In genomic region chr17:4008496-4009163, GRCh38 we compare ENCODE assay signal across 22 cellular contexts. TPM values are rescaled to one million over a fixed set of nuclear protein-coding genes. Genes with fewer than 3 reads are reported as not detected.
A peak's percentile ranks its signal among the peaks of the same experiment; 100 is the strongest.
DNase-seq lines count a peak whose midpoint lies in the region; ATAC-seq and TF ChIP-seq lines count a peak whose summit lies in the region.
"Had no signal": no experiment of that assay in that cellular context is flagged by ENCODE, and none has a peak within 500 bp of the region (broad histone marks: within the 10 kb centered on the region; RNA-seq: fewer than 3 reads in every experiment).

No MANE protein-coding gene starts in this region.

- H4K20me1 ChIP-seq in IMR-90 (ENCODE audit: insufficient read depth, low read length) (peaks cover 19% of the 10 kb centered on the region), hepatocyte (ENCODE audit: insufficient read depth, poor library complexity, severe bottlenecking) (no peaks in the 10 kb centered on the region)

- BruUV-seq in IMR-90 (replicated peaks; lab: Mats Ljungman, UMichigan): no TSS peak

- H3K9me2 ChIP-seq in hepatocyte (replicated peaks; ENCODE audit: insufficient read depth): no peaks in the 10 kb centered on the region

- dilution Hi-C loops in IMR-90 (cut with HindIII; ENCODE audit: low sequenced_read_pairs, unreplicated experiment): no loop called here

- no peak for TF ChIP-seq CTCF in AG04450 (IDR thresholded peaks at IDR 0.05; ENCODE audit: low read depth, low read length)
- no peak for TF ChIP-seq CTCF in IMR-90 (conservative IDR thresholded peaks at IDR 0.05; ENCODE audit: low read depth, low read length)
- TF ChIP-seq CTCF in gastroesophageal sphincter (IDR thresholded peaks at IDR 0.05): no peak
- no peak for TF ChIP-seq CTCF in GM20000 (IDR thresholded peaks at IDR 0.05; ENCODE audit: extremely low read depth, missing control alignments)
- TF ChIP-seq CTCF in hepatocyte (IDR thresholded peaks at IDR 0.05; ENCODE audit: poor library complexity): no peak

- H3K4me3 ChIP-seq in AG04450 (ENCODE audit: low read depth, low read length) (no peak overlapping the region), IMR-90 (ENCODE audit: insufficient read depth, low read depth, low read length) (no peak overlapping the region), gastroesophageal sphincter (no peak overlapping the region), hepatocyte (no peak overlapping the region)
- H3K4me3 ChIP-seq: HAP-1, psoas muscle, skin epidermis had no signal

- no peak for TF ChIP-seq POLR2A in IMR-90 (IDR thresholded peaks at IDR 0.05; ENCODE audit: low read depth, low read length)
- no peak for TF ChIP-seq POLR2A in gastroesophageal sphincter (IDR thresholded peaks at IDR 0.05)

- H2AFZ ChIP-seq in IMR-90 (replicated peaks; ENCODE audit: low read length, poor library complexity) (peak overlapping the region; percentile 38), hepatocyte (no peak overlapping the region)

- H3K4me2 ChIP-seq in IMR-90 (ENCODE audit: low read depth, low read length) (peak overlapping the region; percentile 66; the same call in 1 of the 2 replicates), hepatocyte (no peak overlapping the region)

- no peak overlapping the region for H3K4me3 Mint-ChIP-seq in effector memory CD8-positive, alpha-beta T cell
- H3K4me3 Mint-ChIP-seq: activated CD4-positive, alpha-beta T cell treated with anti-CD3 and anti-CD28 coated beads, Interleukin-2, amount 10 ng/mL, durations not matched to agents 7 days and 5 days; activated naive CD4-positive, alpha-beta T cell treated with anti-CD3 and anti-CD28 coated beads, Interleukin-2, amount 10 ng/mL, durations not matched to agents 7 days and 5 days; stimulated activated naive CD8-positive, alpha-beta T cell treated with anti-CD3 and anti-CD28 coated beads, Interleukin-15, amount 100 ng/mL, for 72 hours had no signal

- H3K79me1 ChIP-seq in IMR-90 (ENCODE audit: low read depth in 1 of 2, low read length in 2 of 2): peaks cover 0 to 26% of the 10 kb centered on the region in 2 experiments; a peak in 2 of 4 replicates

- H3K27ac ChIP-seq in AG04450 (ENCODE audit: low read depth, low read length) (peak overlapping the region; percentile 71), IMR-90 (ENCODE audit: insufficient read depth, low read length) (peak overlapping the region; percentile 68), gastroesophageal sphincter (peak overlapping the region in 3 of 4 donors; percentile 70 to 79 (median 79)), hepatocyte (no peak overlapping the region)
- H3K27ac ChIP-seq: psoas muscle had no signal

- H3K18ac ChIP-seq in IMR-90 (ENCODE audit: low read depth, low read length): no peak overlapping the region

- H4K5ac ChIP-seq in IMR-90 (ENCODE audit: low read depth, low read length): no peak overlapping the region

- POLR2A ChIA-PET in AG04450 (lab: Yijun Ruan, JAX): interaction anchor here (0.5 to 1.8 kb wide), 7 partner anchors 17 to 1461 kb away, joined by 3 to 9 read pairs (median 3); no protein-coding TSS in a partner anchor
- POLR2A ChIA-PET in IMR-90 (lab: Charles Lee; ENCODE audit: unreplicated experiment): no interaction called here

- ATAC-seq in IMR-90 (ENCODE audit: low read depth) (peak; percentile 93), gastroesophageal sphincter (no peak), sciatic nerve (peak; percentile 21)
- ATAC-seq in effector memory CD8-positive, alpha-beta T cell (replicated peaks): no peak
- ATAC-seq: PC-3; psoas muscle; stimulated activated naive CD8-positive, alpha-beta T cell treated with anti-CD3 and anti-CD28 coated beads, Interleukin-15, amount 100 ng/mL, for 72 hours had no signal

- H3K56ac ChIP-seq in IMR-90 (ENCODE audit: extremely low read depth, insufficient read depth, low read length): no peak overlapping the region

- H3K14ac ChIP-seq in IMR-90 (replicated peaks; ENCODE audit: low read depth, low read length): 0 out of 2 replicates have a peak overlapping the region, but pooled peaks have one; percentile 27

- no peaks in the 10 kb centered on the region for H3K79me2 ChIP-seq in hepatocyte

- H2BK5ac ChIP-seq in IMR-90 (ENCODE audit: low read depth, low read length, poor library complexity, severe bottlenecking): peak overlapping the region; percentile 82

- H3K9me3 Mint-ChIP-seq in effector memory CD8-positive, alpha-beta T cell: no peaks in the 10 kb centered on the region
- H3K9me3 Mint-ChIP-seq: activated CD4-positive, alpha-beta T cell treated with anti-CD3 and anti-CD28 coated beads, Interleukin-2, amount 10 ng/mL, durations not matched to agents 7 days and 5 days; activated naive CD4-positive, alpha-beta T cell treated with anti-CD3 and anti-CD28 coated beads, Interleukin-2, amount 10 ng/mL, durations not matched to agents 7 days and 5 days; stimulated activated naive CD8-positive, alpha-beta T cell treated with anti-CD3 and anti-CD28 coated beads, Interleukin-15, amount 100 ng/mL, for 72 hours had no signal

- no peak for TF ChIP-seq RAD21 in IMR-90 (IDR thresholded peaks at IDR 0.05; ENCODE audit: low read length)

- no peak overlapping the region for H2BK20ac ChIP-seq in IMR-90 (ENCODE audit: low read depth, low read length)

- H4K91ac ChIP-seq in IMR-90 (ENCODE audit: insufficient read depth, low read depth, low read length): no peak overlapping the region

- H2BK15ac ChIP-seq in IMR-90 (ENCODE audit: low read depth, low read length): peak overlapping the region; percentile 15; the same call in 1 of the 3 replicates

- H3K36me3 Mint-ChIP-seq in effector memory CD8-positive, alpha-beta T cell (ENCODE audit: insufficient read depth): peaks cover 77% of the 10 kb centered on the region

- no peak overlapping the region for H3K9ac ChIP-seq in IMR-90 (ENCODE audit: low read depth, low read length)

- H2BK120ac ChIP-seq in IMR-90 (ENCODE audit: low read depth, low read length): 0 out of 2 replicates have a peak overlapping the region, but pooled peaks have one; percentile 17

- no peaks in the 10 kb centered on the region for H3K27me3 ChIP-seq in AG04450 (ENCODE audit: control insufficient read depth, insufficient read depth, low read length)
- H3K27me3 ChIP-seq in IMR-90 (ENCODE audit: control insufficient read depth, insufficient read depth, low read length): no peaks in the 10 kb centered on the region
- no peaks in the 10 kb centered on the region for H3K27me3 ChIP-seq in gastroesophageal sphincter
- no peaks in the 10 kb centered on the region for H3K27me3 ChIP-seq in hepatocyte
- H3K27me3 ChIP-seq: BE2C had no signal

- no peaks in the 10 kb centered on the region for H3K27me3 Mint-ChIP-seq in effector memory CD8-positive, alpha-beta T cell
- H3K27me3 Mint-ChIP-seq: activated CD4-positive, alpha-beta T cell treated with anti-CD3 and anti-CD28 coated beads, Interleukin-2, amount 10 ng/mL, durations not matched to agents 7 days and 5 days; activated naive CD4-positive, alpha-beta T cell treated with anti-CD3 and anti-CD28 coated beads, Interleukin-2, amount 10 ng/mL, durations not matched to agents 7 days and 5 days; stimulated activated naive CD8-positive, alpha-beta T cell treated with anti-CD3 and anti-CD28 coated beads, Interleukin-15, amount 100 ng/mL, for 72 hours had no signal

- peak overlapping the region in 1 of 2 donors; percentile 29 for H3K27ac Mint-ChIP-seq in effector memory CD8-positive, alpha-beta T cell
- H3K27ac Mint-ChIP-seq: activated CD4-positive, alpha-beta T cell treated with anti-CD3 and anti-CD28 coated beads, Interleukin-2, amount 10 ng/mL, durations not matched to agents 7 days and 5 days; activated naive CD4-positive, alpha-beta T cell treated with anti-CD3 and anti-CD28 coated beads, Interleukin-2, amount 10 ng/mL, durations not matched to agents 7 days and 5 days had no signal

- intact Hi-C loops in IMR-90 (cut with micrococcal nuclease) (loop anchor here (1.0 to 2.0 kb wide), 2 partner anchors 73 to 94 kb away; no protein-coding TSS in a partner anchor), sciatic nerve (cut with DNase I) (no loop called here)

- H3K4me1 ChIP-seq in IMR-90 (ENCODE audit: control insufficient read depth, insufficient read depth, low read length) (peaks cover 23% of the 10 kb centered on the region), gastroesophageal sphincter (peaks cover 0 to 50% (median 10%) of the 10 kb centered on the region in 3 donors), hepatocyte (ENCODE audit: insufficient read depth) (peaks cover 8% of the 10 kb centered on the region)
- H3K4me1 ChIP-seq: HAP-1, psoas muscle had no signal

- no peak overlapping the region for H2AK9ac ChIP-seq in IMR-90 (replicated peaks; ENCODE audit: low read depth, low read length, poor library complexity)

- peaks cover 9 to 11% of the 10 kb centered on the region in 2 donors for H3K4me1 Mint-ChIP-seq in effector memory CD8-positive, alpha-beta T cell (ENCODE audit: low read depth in 2 of 2)

- H3K36me3 ChIP-seq in IMR-90 (ENCODE audit: control insufficient read depth, insufficient read depth, low read length) (peaks cover 42% of the 10 kb centered on the region), gastroesophageal sphincter (peaks cover 0 to 84% of the 10 kb centered on the region in 2 donors), hepatocyte (replicated peaks; ENCODE audit: insufficient read depth, low read depth) (no peaks in the 10 kb centered on the region)

- 60% methylated on average over 7 of the region's 25 CpGs; no CpG with 5 or more reads in 1 of the 2 experiments for WGBS in IMR-90 (ENCODE audit: extremely low coverage in 2 of 2, insufficient read length in 1 of 2), 2 experiments
- WGBS in gastroesophageal sphincter (ENCODE audit: low coverage in 1 of 2), 2 donors: 35 to 36% methylated on average over 5 to 9 of the region's 25 CpGs
- 95% methylated on average over 25 of the region's 25 CpGs for whole genome bisulfite sequencing in hepatocyte (ENCODE audit: low lambda C conversion rate, missing lambda C conversion rate)

- H4K8ac ChIP-seq in IMR-90 (ENCODE audit: low read depth in 2 of 2, low read length in 2 of 2): peak overlapping the region in 1 of 2 experiments; percentile 73; a peak in 1 of 4 replicates

- H3K9me1 ChIP-seq in IMR-90 (ENCODE audit: insufficient read depth, low read length): peaks cover 26% of the 10 kb centered on the region

- no peak for TF ChIP-seq EP300 in gastroesophageal sphincter (IDR thresholded peaks at IDR 0.05)

- in situ Hi-C loops in IMR-90 (cut with MboI; ENCODE audit: low sequenced_read_pairs): loop anchor here (5.0 to 25.0 kb wide), 2 partner anchors 96 to 271 kb away; no protein-coding TSS in a partner anchor

- CTCF ChIA-PET in AG04450 (lab: Charles Lee): interaction anchor here (0.6 to 3.4 kb wide), 8 partner anchors 19 to 284 kb away, joined by 3 to 21 read pairs (median 4); no protein-coding TSS in a partner anchor
- CTCF ChIA-PET in IMR-90 (lab: Yijun Ruan, JAX): interaction anchor here (0.7 to 2.6 kb wide), 9 partner anchors 9 to 271 kb away, joined by 3 to 11 read pairs (median 3); no protein-coding TSS in a partner anchor

- H3K9me3 ChIP-seq in AG04450 (ENCODE audit: control insufficient read depth, insufficient read depth, low read length): no peaks in the 10 kb centered on the region; the same call in 1 of the 2 replicates
- no peaks in the 10 kb centered on the region for H3K9me3 ChIP-seq in IMR-90 (ENCODE audit: control insufficient read depth, insufficient read depth, low read length)
- no peaks in the 10 kb centered on the region for H3K9me3 ChIP-seq in gastroesophageal sphincter
- no peaks in the 10 kb centered on the region for H3K9me3 ChIP-seq in hepatocyte (ENCODE audit: low read depth)
- H3K9me3 ChIP-seq: BE2C, HAP-1, psoas muscle had no signal

- H3K23ac ChIP-seq in IMR-90 (ENCODE audit: low read depth, low read length): no peak overlapping the region

- peak overlapping the region; percentile 47 for H2AK5ac ChIP-seq in IMR-90 (ENCODE audit: low read depth, low read length)

- DNase-seq in AG04450 (ENCODE audit: low read depth, low spot score): peak; percentile 74
- DNase-seq in IMR-90: peak; percentile 92
- peak; percentile 56 for DNase-seq in sciatic nerve (ENCODE audit: low spot score)
- DNase-seq in GM20000 (ENCODE audit: low spot score): no peak
- no peak for DNase-seq in effector memory CD8-positive, alpha-beta T cell
- no peak for DNase-seq in hepatocyte (ENCODE audit: low spot score)
- DNase-seq in activated T-cell treated with anti-CD3 and anti-CD28 coated beads, Interleukin-2, amount 50 U/mL, for 1 hour: no peak
- DNase-seq: activated CD4-positive, alpha-beta T cell treated with anti-CD3 and anti-CD28 coated beads, Interleukin-2, amount 10 ng/mL, durations not matched to agents 7 days and 5 days; activated naive CD4-positive, alpha-beta T cell treated with anti-CD3 and anti-CD28 coated beads, Interleukin-2, amount 10 ng/mL, durations not matched to agents 7 days and 5 days; BE2C; glutamatergic neuron; mesenchymal stem cell; NCI-H1092; NCI-H2171; PC-3; psoas muscle; Right ventricle myocardium superior; stimulated activated naive CD8-positive, alpha-beta T cell treated with anti-CD3 and anti-CD28 coated beads, Interleukin-15, amount 100 ng/mL, for 72 hours had no signal

- peak overlapping the region; percentile 8 for H3K4ac ChIP-seq in IMR-90 (ENCODE audit: low read depth, low read length)

RNA-seq across cellular contexts. Expression of gene ATP2A3, which starts 44.4 kb away (rescaled TPM):
- polyA plus RNA-seq in AG04450 (2011; rRNA removed): 0.46 and 0.48 TPM in 2 replicates
- 0.70 and 0.92 TPM in 2 replicates for polyA minus RNA-seq in AG04450 (2011; rRNA and poly(A)+ RNA removed)
- 0.18 and 0.28 TPM in 2 replicates for total RNA-seq in IMR-90 (2012; rRNA removed)
- polyA plus RNA-seq in IMR-90 (2012; rRNA removed): 0.63 and 0.76 TPM in 2 replicates
- 0.56 and 1.3 TPM in 2 replicates for polyA plus RNA-seq in IMR-90 (2012; cell fraction: cytosol; rRNA removed)
- 2.3 and 3.6 TPM in 2 replicates for polyA plus RNA-seq in IMR-90 (2012; cell fraction: nucleus; rRNA removed; ENCODE audit: low replicate concordance)
- 10 to 100 TPM in 3 of 4 donors, 1 to 10 TPM in 1; 5.9 to 35.9 (median 18.1) TPM for total RNA-seq in gastroesophageal sphincter
- total RNA-seq in sciatic nerve: 13.8 TPM
- total RNA-seq in hepatocyte: 2.4 and 4.1 TPM in 2 replicates
- 2.2 and 4.5 TPM in 2 replicates for polyA plus RNA-seq in hepatocyte
- total RNA-seq: dermis microvascular lymphatic vessel endothelial cell had no signal

Comparison
In these comparisons a context has a peak if more than half of its experiments do, and no peak if none do; other contexts are left out.
1. DNase-seq: peak in AG04450 (single experiment), IMR-90 (single experiment) and sciatic nerve (single experiment); none in GM20000 (single experiment), effector memory CD8-positive, alpha-beta T cell (0 of 3), hepatocyte (single experiment) and activated T-cell treated with anti-CD3 and anti-CD28 coated beads, Interleukin-2, amount 50 U/mL, for 1 hour (single experiment).
2. ATAC-seq: peak in IMR-90 (single experiment) and sciatic nerve (single experiment); none in gastroesophageal sphincter (single experiment) and effector memory CD8-positive, alpha-beta T cell (single experiment).